ENCODE assay signal across 21 cellular contexts in the genomic region with DNA sequence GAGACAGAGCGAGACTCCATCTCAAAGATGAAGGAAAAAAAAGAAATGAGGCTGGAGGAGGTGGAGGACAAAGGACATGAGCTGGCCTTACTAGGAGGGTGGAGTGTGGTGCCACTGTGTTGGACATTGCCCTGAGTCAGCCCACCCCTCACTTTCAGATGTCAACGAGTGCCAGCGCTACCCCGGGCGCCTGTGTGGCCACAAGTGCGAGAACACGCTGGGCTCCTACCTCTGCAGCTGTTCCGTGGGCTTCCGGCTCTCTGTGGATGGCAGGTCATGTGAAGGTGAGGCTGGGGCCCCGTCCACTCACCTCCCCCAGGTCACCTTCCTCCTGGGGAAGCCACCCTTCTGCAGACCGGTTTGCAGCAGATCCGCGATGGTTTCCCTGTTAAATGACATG. TPM values are rescaled to one million over a fixed set of nuclear protein-coding genes. Genes with fewer than 3 reads are reported as not detected.
DNase-seq lines count a peak whose midpoint lies in the region; ATAC-seq, FAIRE-seq and TF ChIP-seq lines count a peak whose summit lies in the region.
"Had no signal": no experiment of that assay in that cellular context is flagged by ENCODE, and none has a peak within 500 bp of the region (broad histone marks: within the 10 kb centered on the region; RNA-seq: fewer than 3 reads in every experiment).

No MANE protein-coding gene starts in this region.

- H3K9ac ChIP-seq in neuronal stem cell (ENCODE audit: low read depth, low read length, poor library complexity), result no peak overlapping the region

- intact Hi-C loops in right cardiac atrium (cut with DNase I), result loop anchor here in 1 of 4 donors (10.0 kb wide), 1 partner anchor 108 kb away; no protein-coding TSS in a partner anchor

- H3K36me3 Mint-ChIP-seq in chondrocyte (ENCODE audit: low read depth) (peaks cover 26% of the 10 kb centered on the region), mesothelial cell of epicardium (peaks cover 40% of the 10 kb centered on the region)

- no peak overlapping the region for H3K27ac ChIP-seq in right cardiac atrium (ENCODE audit: low read length)
- H3K27ac ChIP-seq in right atrium auricular region, result no peak overlapping the region
- no peak overlapping the region for H3K27ac ChIP-seq in neuronal stem cell (replicated peaks; ENCODE audit: low read length)

- H3K27me3 Mint-ChIP-seq in chondrocyte (ENCODE audit: low read depth) (no peaks in the 10 kb centered on the region), mesothelial cell of epicardium (ENCODE audit: low read depth) (no peaks in the 10 kb centered on the region)

- H3K4me1 ChIP-seq in right cardiac atrium (ENCODE audit: control insufficient read depth, insufficient read depth, low read length), result no peaks in the 10 kb centered on the region
- peaks cover 0 to 16% of the 10 kb centered on the region in 2 donors for H3K4me1 ChIP-seq in right atrium auricular region
- peaks cover 7 to 8% of the 10 kb centered on the region in 2 donors for H3K4me1 ChIP-seq in neuronal stem cell (ENCODE audit: control insufficient read depth in 2 of 2, insufficient read depth in 1 of 2, low read depth in 1 of 2, low read length in 2 of 2)
- H3K4me1 ChIP-seq: HAP-1 had no signal

- no peak overlapping the region for H4K91ac ChIP-seq in neuronal stem cell (ENCODE audit: low read depth, low read length, poor library complexity)

- H3K36me3 ChIP-seq in right atrium auricular region, result peaks cover 8% of the 10 kb centered on the region
- H3K36me3 ChIP-seq in neuronal stem cell (replicated peaks in 1 of 2; ENCODE audit: control insufficient read depth in 2 of 2, insufficient read depth in 2 of 2, low read length in 2 of 2), result peaks cover 55 to 87% of the 10 kb centered on the region in 2 donors

- 93% methylated on average over 13 of the region's 13 CpGs for WGBS in right cardiac atrium
- WGBS in neuronal stem cell (ENCODE audit: extremely low coverage in 2 of 2, insufficient read length in 2 of 2, insufficient replicate concordance in 1 of 2), 2 donors, result no CpG with 5 or more reads among the region's 13 CpGs

- H3K9me3 Mint-ChIP-seq in chondrocyte (ENCODE audit: low read depth), result no peaks in the 10 kb centered on the region
- no peaks in the 10 kb centered on the region for H3K9me3 Mint-ChIP-seq in mesothelial cell of epicardium
- H3K9me3 Mint-ChIP-seq: CD4-positive, alpha-beta T cell; GM23338 had no signal

- no peaks in the 10 kb centered on the region for H3K9me3 ChIP-seq in right cardiac atrium (ENCODE audit: control insufficient read depth, low read length)
- no peaks in the 10 kb centered on the region for H3K9me3 ChIP-seq in right atrium auricular region
- peaks cover 0 to 3% of the 10 kb centered on the region in 2 donors for H3K9me3 ChIP-seq in neuronal stem cell (replicated peaks in 1 of 2; ENCODE audit: control insufficient read depth in 2 of 2, insufficient read depth in 1 of 2, low read depth in 1 of 2, low read length in 2 of 2)
- H3K9me3 ChIP-seq: HAP-1 had no signal

- H2BK12ac ChIP-seq in neuronal stem cell (ENCODE audit: low read length), result no peak overlapping the region

- H2AFZ ChIP-seq in neuronal stem cell (ENCODE audit: low read length), result no peak overlapping the region
- H2AFZ ChIP-seq: GM23338 had no signal

- H4K8ac ChIP-seq in neuronal stem cell (ENCODE audit: low read depth, low read length), result no peak overlapping the region

- H3K23ac ChIP-seq in neuronal stem cell (ENCODE audit: low read depth, low read length, poor library complexity), result peak overlapping the region; percentile 21

- ATAC-seq in right cardiac atrium, result no peak
- ATAC-seq: GM23338, HepG2 had no signal

- DNase-seq in right cardiac atrium, result peak in 2 of 3 donors; percentile 32 to 35
- DNase-seq in right atrium auricular region (ENCODE audit: low spot score), result no peak
- DNase-seq in chondrocyte (ENCODE audit: low spot score), result no peak
- DNase-seq in neuronal stem cell (ENCODE audit: low spot score), result no peak
- DNase-seq in mesothelial cell of epicardium (ENCODE audit: low spot score in 2 of 2, unreplicated experiment in 2 of 2), result no peak
- no peak for DNase-seq in urothelium cell line (ENCODE audit: low spot score)
- DNase-seq in GOT3 (lab: John Stamatoyannopoulos, UW), result no peak
- DNase-seq in NCI-H2227 treated with DMSO at 0.1 percent for 48 hours (lab: John Stamatoyannopoulos, UW), result no peak
- DNase-seq: ACHN; C1 segment of cervical spinal cord; CD4-positive, alpha-beta T cell; DMS153; DMS79 treated with DMSO at 0.1 percent for 48 hours; EL had no signal

- no peak overlapping the region for H3K18ac ChIP-seq in neuronal stem cell (ENCODE audit: low read length)

- no peak overlapping the region for H2BK15ac ChIP-seq in neuronal stem cell (ENCODE audit: low read length)

- H3K14ac ChIP-seq in neuronal stem cell (ENCODE audit: low read length), result no peak overlapping the region

- H3K27me3 ChIP-seq in right cardiac atrium (ENCODE audit: control insufficient read depth, insufficient read depth) (no peaks in the 10 kb centered on the region), right atrium auricular region (no peaks in the 10 kb centered on the region), neuronal stem cell (ENCODE audit: control insufficient read depth in 3 of 3, insufficient read depth in 3 of 3, low read depth in 1 of 3, low read length in 3 of 3) (no peaks in the 10 kb centered on the region)

- peaks cover 18% of the 10 kb centered on the region for H3K4me1 Mint-ChIP-seq in chondrocyte (ENCODE audit: low read depth)
- peaks cover 4% of the 10 kb centered on the region for H3K4me1 Mint-ChIP-seq in mesothelial cell of epicardium

- no peak overlapping the region for H2BK5ac ChIP-seq in neuronal stem cell (ENCODE audit: low read length)

- no peak overlapping the region for H3K4ac ChIP-seq in neuronal stem cell (ENCODE audit: low read length)

- TF ChIP-seq CTCF in right atrium auricular region (IDR thresholded peaks at IDR 0.05), result no peak
- TF ChIP-seq CTCF in chondrocyte (IDR thresholded peaks at IDR 0.05), result no peak
- TF ChIP-seq CTCF in mesothelial cell of epicardium (IDR thresholded peaks at IDR 0.05; ENCODE audit: unreplicated experiment), result no peak

- no peak overlapping the region for H2BK120ac ChIP-seq in neuronal stem cell (ENCODE audit: low read depth, low read length)

- no peak overlapping the region for H3K4me2 ChIP-seq in neuronal stem cell (ENCODE audit: insufficient read depth, low read length, poor library complexity, severe bottlenecking)
- H3K4me2 ChIP-seq: GM23338 had no signal

- no peak overlapping the region for H3K4me3 Mint-ChIP-seq in chondrocyte (ENCODE audit: unreplicated experiment)
- H3K4me3 Mint-ChIP-seq in mesothelial cell of epicardium, result no peak overlapping the region
- H3K4me3 Mint-ChIP-seq: CD4-positive, alpha-beta T cell; GM23338 had no signal

- H3K79me1 ChIP-seq in neuronal stem cell (ENCODE audit: low read depth, low read length), result peaks cover 3% of the 10 kb centered on the region

- no peak for FAIRE-seq in urothelium cell line (lab: Jason Lieb, UNC)
- FAIRE-seq: D721Med, G401.6, GM12891, HepG2, HTR-8/SVneo had no signal

- no peak overlapping the region for H2AK5ac ChIP-seq in neuronal stem cell (ENCODE audit: low read depth, low read length)

- H3K27ac Mint-ChIP-seq in chondrocyte (ENCODE audit: unreplicated experiment) (peak overlapping the region; percentile 17), mesothelial cell of epicardium (no peak overlapping the region)
- H3K27ac Mint-ChIP-seq: CD4-positive, alpha-beta T cell; GM23338 had no signal

- H3K4me3 ChIP-seq in right cardiac atrium (ENCODE audit: low read length), result no peak overlapping the region
- H3K4me3 ChIP-seq in right atrium auricular region, result no peak overlapping the region
- peak overlapping the region in 1 of 2 donors; percentile 24 for H3K4me3 ChIP-seq in neuronal stem cell (ENCODE audit: low read length in 2 of 2)
- H3K4me3 ChIP-seq: GM23338, HAP-1 had no signal

RNA-seq across cellular contexts. Expression of a gene that starts 40.6 kb away (rescaled TPM):
- 100 to 1,000 TPM; 286 to 456 (median 397) TPM for total RNA-seq in right cardiac atrium
- 228 TPM for polyA plus RNA-seq in right cardiac atrium
- total RNA-seq in right atrium auricular region, result 100 to 1,000 TPM in 1 of 2 donors, 10 to 100 TPM in 1; 92.8 to 354 TPM
- total RNA-seq in chondrocyte, result 127 to 186 TPM (median 183 TPM) in 3 replicates
- polyA plus RNA-seq in neuronal stem cell (2013, experiment 1 of 2), result 160 TPM
- 157 TPM for polyA plus RNA-seq in neuronal stem cell (2013, experiment 2 of 2)
- 283 to 297 TPM (median 296 TPM) in 3 replicates for total RNA-seq in mesothelial cell of epicardium
- total RNA-seq: CD4-positive, alpha-beta T cell had no signal

Comparison
In these comparisons a context has a peak if more than half of its experiments do, and no peak if none do; other contexts are left out.
1. DNase-seq: peak in right cardiac atrium (2 of 3); none in right atrium auricular region (single experiment), chondrocyte (single experiment), neuronal stem cell (single experiment), mesothelial cell of epicardium (0 of 2), urothelium cell line (single experiment), GOT3 (single experiment) and NCI-H2227 treated with DMSO at 0.1 percent for 48 hours (single experiment).